In the genomic region with DNA sequence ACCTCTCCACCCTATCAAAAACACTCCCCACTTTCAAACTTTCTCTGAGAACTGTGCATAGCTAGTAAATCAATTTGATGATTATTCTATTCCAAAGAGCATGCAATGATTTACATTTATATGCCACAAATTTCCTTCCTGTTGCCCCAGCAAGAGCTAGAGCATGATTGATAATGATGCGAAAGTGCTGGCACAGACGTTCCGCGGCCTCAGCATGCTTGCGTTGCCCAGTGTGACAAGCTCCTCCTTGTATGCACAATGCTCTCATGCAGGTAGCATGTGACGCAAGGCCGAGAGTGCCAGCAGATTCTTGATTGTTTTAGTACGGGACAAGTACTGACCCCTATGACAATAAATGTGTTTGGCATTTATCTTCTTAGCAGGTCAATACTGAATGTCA, we compare ENCODE assay signal across 15 cellular contexts.
A peak's percentile ranks its signal among the peaks of the same experiment; 100 is the strongest.
DNase-seq lines count a peak whose midpoint lies in the region; ATAC-seq and TF ChIP-seq lines count a peak whose summit lies in the region.
"Had no signal": no experiment of that assay in that cellular context is flagged by ENCODE, and none has a peak within 500 bp of the region (broad histone marks: within the 10 kb centered on the region; RNA-seq: fewer than 3 reads in every experiment).

No MANE protein-coding gene starts in this region.

- intact Hi-C loops in testis (cut with DNase I; ENCODE audit: low total_unique reads): no loop called here

- no peaks in the 10 kb centered on the region for H3K9me3 ChIP-seq in testis
- H3K9me3 ChIP-seq: left ventricle myocardium inferior had no signal

- H3K36me3 ChIP-seq in testis (ENCODE audit: low read depth, missing control alignments): no peaks in the 10 kb centered on the region
- H3K36me3 ChIP-seq: left ventricle myocardium inferior had no signal

- no peak overlapping the region for H3K27ac ChIP-seq in testis
- H3K27ac ChIP-seq: left ventricle myocardium inferior, skin epidermis had no signal

- no peaks in the 10 kb centered on the region for H3K4me1 ChIP-seq in testis
- H3K4me1 ChIP-seq: left ventricle myocardium inferior had no signal

- H3K27me3 ChIP-seq in testis: no peaks in the 10 kb centered on the region

- H3K4me3 ChIP-seq in testis: no peak overlapping the region
- H3K4me3 ChIP-seq: left ventricle myocardium inferior, skin epidermis had no signal

- DNase-seq in NCI-H345 (lab: John Stamatoyannopoulos, UW) (peak; percentile 32), NCI-H345 treated with DMSO at 0.1 percent for 48 hours (lab: John Stamatoyannopoulos, UW; ENCODE audit: unreplicated experiment) (no peak), NCI-H774 (lab: John Stamatoyannopoulos, UW) (peak; percentile 62), kidney tubule cell (ENCODE audit: low spot score) (peak; percentile 9), testis (peak; percentile 38)
- no peak for DNase-seq in stimulated activated naive CD4-positive, alpha-beta T cell treated with Interleukin-2 at 50 U/mL for 16 hours (lab: John Stamatoyannopoulos, UW)
- DNase-seq: activated CD4-positive, alpha-beta T cell treated with anti-CD3 and anti-CD28 coated beads for 48 hours; activated naive CD8-positive, alpha-beta T cell treated with anti-CD3 and anti-CD28 coated beads, Interleukin-2, amount 10 ng/mL, durations not matched to agents 7 days and 5 days; CD8-positive, alpha-beta memory T cell; glutamatergic neuron; left ventricle myocardium inferior; stimulated activated naive CD8-positive, alpha-beta T cell treated with anti-CD3 and anti-CD28 coated beads, Interleukin-15, amount 100 ng/mL, for 72 hours had no signal

- 22 to 48% methylated on average over 8 of the region's 8 CpGs for WGBS in testis, 2 donors

- TF ChIP-seq CTCF in testis (IDR thresholded peaks at IDR 0.05): no peak

- TF ChIP-seq POLR2A in testis (IDR thresholded peaks at IDR 0.05): no peak

- ATAC-seq in GM18861 (IDR thresholded peaks at IDR 0.05; ENCODE audit: unreplicated experiment): no peak
- ATAC-seq in HG03139 (IDR thresholded peaks at IDR 0.05; ENCODE audit: unreplicated experiment): no peak
- ATAC-seq: stimulated activated naive CD8-positive, alpha-beta T cell treated with anti-CD3 and anti-CD28 coated beads, Interleukin-15, amount 100 ng/mL, for 72 hours had no signal

Comparison
In these comparisons a context has a peak if more than half of its experiments do, and no peak if none do; other contexts are left out.
1. DNase-seq: peak in NCI-H345 (single experiment), NCI-H774 (single experiment), kidney tubule cell (single experiment) and testis (single experiment); none in NCI-H345 treated with DMSO at 0.1 percent for 48 hours (single experiment) and stimulated activated naive CD4-positive, alpha-beta T cell treated with Interleukin-2 at 50 U/mL for 16 hours (single experiment).